ENCODE assay signal across 38 cellular contexts in genomic region chr5:53827072-53827471, GRCh38.
"Had no signal": no experiment of that assay in that cellular context is flagged by ENCODE, and none has a peak within 500 bp of the region (broad histone marks: within the 10 kb centered on the region; RNA-seq: fewer than 3 reads in every experiment).

No MANE protein-coding gene starts in this region.

- H3K27ac Mint-ChIP-seq: activated naive CD4-positive, alpha-beta T cell treated with anti-CD3 and anti-CD28 coated beads for 36 hours; activated naive CD4-positive, alpha-beta T cell treated with anti-CD3 and anti-CD28 coated beads, Interleukin-2, amount 10 ng/mL, durations not matched to agents 7 days and 5 days; activated naive CD4-positive, alpha-beta T cell treated with anti-CD3 and anti-CD28 coated beads, Interleukin-2, amount 50 U/mL, for 24 hours; activated naive CD4-positive, alpha-beta T cell treated with anti-CD3 and anti-CD28 coated beads, Interleukin-2, amount 50 U/mL, for 72 hours; activated naive CD8-positive, alpha-beta T cell; activated naive CD8-positive, alpha-beta T cell treated with anti-CD3 and anti-CD28 coated beads for 36 hours; activated naive CD8-positive, alpha-beta T cell treated with anti-CD3 and anti-CD28 coated beads, Interleukin-2, amount 10 ng/mL, durations not matched to agents 7 days and 5 days; activated naive CD8-positive, alpha-beta T cell treated with anti-CD3 and anti-CD28 coated beads, Interleukin-2, amount 50 U/mL, for 24 hours; activated T-cell treated with anti-CD3 and anti-CD28 coated beads, Interleukin-2, amount 50 U/mL, for 24 hours; activated T-cell treated with anti-CD3 and anti-CD28 coated beads, Interleukin-2, amount 50 U/mL, for 72 hours; activated T-helper 1 cell treated with anti-CD3 and anti-CD28 coated beads, Interleukin-12 subunit alpha, Interleukin-12 subunit beta, Interleukin-2, Interleukin-4 antibody, amounts not matched to agents 30 ng/mL and 10 ng/mL and 1 ng/mL, durations not matched to agents 14 hours and 24 hours and 36 hours; activated T-helper 17 cell treated with anti-CD3 and anti-CD28 coated beads, Interleukin-2, amount 50 U/mL, for 72 hours; activated T-helper 2 cell treated with anti-CD3 and anti-CD28 coated beads, Interferon-gamma antibody, Interleukin-2, Interleukin-4, amounts not matched to agents 10 μg/mL and 5 μg/mL and 100 μg/mL, durations not matched to agents 14 hours and 24 hours and 36 hours had no signal

- H3K36me3 Mint-ChIP-seq: activated naive CD4-positive, alpha-beta T cell treated with anti-CD3 and anti-CD28 coated beads, Interleukin-2, amount 10 ng/mL, durations not matched to agents 7 days and 5 days; activated naive CD4-positive, alpha-beta T cell treated with anti-CD3 and anti-CD28 coated beads, Interleukin-2, amount 50 U/mL, for 72 hours; activated naive CD8-positive, alpha-beta T cell; activated naive CD8-positive, alpha-beta T cell treated with anti-CD3 and anti-CD28 coated beads for 36 hours; activated naive CD8-positive, alpha-beta T cell treated with anti-CD3 and anti-CD28 coated beads, Interleukin-2, amount 10 ng/mL, durations not matched to agents 7 days and 5 days; brain had no signal

- H3K4me3 ChIP-seq: adrenal gland, ascending aorta, body of pancreas, breast epithelium, cardiac muscle cell had no signal

- H3K27ac ChIP-seq: adrenal gland, ascending aorta, body of pancreas, brain microvascular endothelial cell, breast epithelium, cardiac muscle cell had no signal

- H3K4me3 Mint-ChIP-seq: activated naive CD4-positive, alpha-beta T cell treated with anti-CD3 and anti-CD28 coated beads for 36 hours; activated naive CD4-positive, alpha-beta T cell treated with anti-CD3 and anti-CD28 coated beads, Interleukin-2, amount 10 ng/mL, durations not matched to agents 7 days and 5 days; activated naive CD4-positive, alpha-beta T cell treated with anti-CD3 and anti-CD28 coated beads, Interleukin-2, amount 50 U/mL, for 24 hours; activated naive CD8-positive, alpha-beta T cell; activated naive CD8-positive, alpha-beta T cell treated with anti-CD3 and anti-CD28 coated beads for 36 hours; activated naive CD8-positive, alpha-beta T cell treated with anti-CD3 and anti-CD28 coated beads, Interleukin-2, amount 10 ng/mL, durations not matched to agents 7 days and 5 days; activated naive CD8-positive, alpha-beta T cell treated with anti-CD3 and anti-CD28 coated beads, Interleukin-2, amount 50 U/mL, for 24 hours; activated T-cell treated with anti-CD3 and anti-CD28 coated beads, Interleukin-2, amount 50 U/mL, for 24 hours; activated T-cell treated with anti-CD3 and anti-CD28 coated beads, Interleukin-2, amount 50 U/mL, for 4 hours; activated T-cell treated with anti-CD3 and anti-CD28 coated beads, Interleukin-2, amount 50 U/mL, for 72 hours; activated T-helper 1 cell treated with anti-CD3 and anti-CD28 coated beads, Interleukin-12 subunit alpha, Interleukin-12 subunit beta, Interleukin-2, Interleukin-4 antibody, amounts not matched to agents 30 ng/mL and 10 ng/mL and 1 ng/mL, durations not matched to agents 14 hours and 24 hours and 36 hours; activated T-helper 17 cell treated with anti-CD3 and anti-CD28 coated beads, Interleukin-2, amount 50 U/mL, for 72 hours; brain; central memory CD8-positive, alpha-beta T cell had no signal

- H3K27me3 ChIP-seq: adrenal gland, ascending aorta, body of pancreas, brain microvascular endothelial cell, breast epithelium, cardiac muscle cell had no signal

- H3K9me3 ChIP-seq: adrenal gland, body of pancreas had no signal

- H3K36me3 ChIP-seq: adrenal gland, ascending aorta, brain microvascular endothelial cell, breast epithelium, cardiac muscle cell had no signal

- H3K9me3 Mint-ChIP-seq: activated naive CD4-positive, alpha-beta T cell treated with anti-CD3 and anti-CD28 coated beads for 36 hours; activated naive CD4-positive, alpha-beta T cell treated with anti-CD3 and anti-CD28 coated beads, Interleukin-2, amount 50 U/mL, for 72 hours; activated naive CD8-positive, alpha-beta T cell treated with anti-CD3 and anti-CD28 coated beads for 36 hours; activated T-cell treated with anti-CD3 and anti-CD28 coated beads, Interleukin-2, amount 50 U/mL, for 4 hours; activated T-cell treated with anti-CD3 and anti-CD28 coated beads, Interleukin-2, amount 50 U/mL, for 72 hours; activated T-helper 1 cell treated with anti-CD3 and anti-CD28 coated beads, Interleukin-12 subunit alpha, Interleukin-12 subunit beta, Interleukin-2, Interleukin-4 antibody, amounts not matched to agents 30 ng/mL and 10 ng/mL and 1 ng/mL, durations not matched to agents 14 hours and 24 hours and 36 hours; activated T-helper 17 cell treated with anti-CD3 and anti-CD28 coated beads, Interleukin-2, amount 50 U/mL, for 72 hours; activated T-helper 2 cell treated with anti-CD3 and anti-CD28 coated beads, Interferon-gamma antibody, Interleukin-2, Interleukin-4, amounts not matched to agents 10 μg/mL and 5 μg/mL and 100 μg/mL, durations not matched to agents 14 hours and 24 hours and 36 hours had no signal

- H3K27me3 Mint-ChIP-seq: activated naive CD8-positive, alpha-beta T cell treated with anti-CD3 and anti-CD28 coated beads for 36 hours; activated T-cell treated with anti-CD3 and anti-CD28 coated beads, Interleukin-2, amount 50 U/mL, for 24 hours; activated T-helper 17 cell treated with anti-CD3 and anti-CD28 coated beads, Interleukin-2, amount 50 U/mL, for 72 hours; brain had no signal

- H3K4me1 ChIP-seq: adrenal gland, ascending aorta, body of pancreas, breast epithelium had no signal

- ATAC-seq: activated naive CD4-positive, alpha-beta T cell treated with anti-CD3 and anti-CD28 coated beads, Interleukin-2, amount 50 U/mL, for 72 hours; activated naive CD8-positive, alpha-beta T cell treated with anti-CD3 and anti-CD28 coated beads, Interleukin-2, amount 50 U/mL, for 24 hours; activated T-cell treated with anti-CD3 and anti-CD28 coated beads, Interleukin-2, amount 50 U/mL, for 4 hours; activated T-cell treated with anti-CD3 and anti-CD28 coated beads, Interleukin-2, amount 50 U/mL, for 72 hours; activated T-helper 17 cell treated with anti-CD3 and anti-CD28 coated beads, Interleukin-2, amount 50 U/mL, for 72 hours; body of pancreas had no signal

- DNase-seq: activated effector memory CD4-positive, alpha-beta T cell treated with anti-CD3 and anti-CD28 coated beads, Interleukin-2, amount 50 U/mL, for 16 hours; activated effector memory CD4-positive, alpha-beta T cell treated with Interleukin-2 at 50 U/mL for 16 hours; activated gamma-delta T cell; activated gamma-delta T cell treated with Interleukin-2 at 50 U/mL for 16 hours; activated naive CD4-positive, alpha-beta T cell; activated naive CD4-positive, alpha-beta T cell treated with anti-CD3 and anti-CD28 coated beads for 36 hours; activated naive CD4-positive, alpha-beta T cell treated with anti-CD3 and anti-CD28 coated beads, Interleukin-2, amount 10 ng/mL, durations not matched to agents 7 days and 5 days; activated naive CD4-positive, alpha-beta T cell treated with anti-CD3 and anti-CD28 coated beads, Interleukin-2, amount 50 U/mL, for 16 hours; activated naive CD4-positive, alpha-beta T cell treated with Interleukin-2 at 50 U/mL for 16 hours; activated naive CD8-positive, alpha-beta T cell treated with anti-CD3 and anti-CD28 coated beads for 36 hours; activated naive CD8-positive, alpha-beta T cell treated with anti-CD3 and anti-CD28 coated beads, Interleukin-2, amount 10 ng/mL, durations not matched to agents 7 days and 5 days; activated naive CD8-positive, alpha-beta T cell treated with anti-CD3 and anti-CD28 coated beads, Interleukin-2, amount 50 U/mL, for 24 hours; activated T-cell treated with anti-CD3 and anti-CD28 coated beads, Interleukin-2, amount 50 U/mL, for 1 hour; activated T-cell treated with anti-CD3 and anti-CD28 coated beads, Interleukin-2, amount 50 U/mL, for 24 hours; activated T-cell treated with anti-CD3 and anti-CD28 coated beads, Interleukin-2, amount 50 U/mL, for 4 hours; activated T-cell treated with anti-CD3 and anti-CD28 coated beads, Interleukin-2, amount 50 U/mL, for 48 hours; activated T-cell treated with anti-CD3 and anti-CD28 coated beads, Interleukin-2, amount 50 U/mL, for 72 hours; amniotic stem cell; amygdala; anterior cingulate cortex; aorta; body of pancreas; brain microvascular endothelial cell; caudate nucleus; central memory CD4-positive, alpha-beta T cell; cerebellar nuclear complex had no signal

- H3K4me1 Mint-ChIP-seq: activated naive CD4-positive, alpha-beta T cell treated with anti-CD3 and anti-CD28 coated beads, Interleukin-2, amount 10 ng/mL, durations not matched to agents 7 days and 5 days; activated naive CD4-positive, alpha-beta T cell treated with anti-CD3 and anti-CD28 coated beads, Interleukin-2, amount 50 U/mL, for 24 hours; activated naive CD8-positive, alpha-beta T cell treated with anti-CD3 and anti-CD28 coated beads for 36 hours; activated naive CD8-positive, alpha-beta T cell treated with anti-CD3 and anti-CD28 coated beads, Interleukin-2, amount 50 U/mL, for 24 hours; activated T-helper 17 cell treated with anti-CD3 and anti-CD28 coated beads, Interleukin-2, amount 50 U/mL, for 72 hours; brain; central memory CD8-positive, alpha-beta T cell had no signal
